In genomic region chr18:62280058-62280457, GRCh38 we compare ENCODE assay signal across 27 cellular contexts. TPM values are rescaled to one million over a fixed set of nuclear protein-coding genes. Genes with fewer than 3 reads are reported as not detected.
"Had no signal": no experiment of that assay in that cellular context is flagged by ENCODE, and none has a peak within 500 bp of the region (broad histone marks: within the 10 kb centered on the region; RNA-seq: fewer than 3 reads in every experiment).

No MANE protein-coding gene starts in this region.

- FAIRE-seq: islet of Langerhans, pancreas, TTC549, urothelium cell line had no signal

- DNase-seq: activated CD4-positive, alpha-beta T cell treated with anti-CD3 and anti-CD28 coated beads for 48 hours; activated CD4-positive, alpha-beta T cell treated with anti-CD3 and anti-CD28 coated beads, Interleukin-2, amount 50 U/mL, for 48 hours; activated CD8-positive, alpha-beta memory T cell treated with anti-CD3 and anti-CD28 coated beads for 24 hours; activated gamma-delta T cell; activated naive CD4-positive, alpha-beta T cell treated with anti-CD3 and anti-CD28 coated beads, Interleukin-2, amount 50 U/mL, for 16 hours; central memory CD4-positive, alpha-beta T cell; endodermal cell; esophagus squamous epithelium; gastrocnemius medialis; glutamatergic neuron; left ventricle myocardium inferior; naive thymus-derived CD8-positive, alpha-beta T cell; nucleus accumbens; pancreas; stimulated activated CD4-positive, alpha-beta T cell treated with anti-CD3 and anti-CD28 coated beads, Interleukin-12 subunit alpha, Interleukin-12 subunit beta, amount 100 ng/mL, for 4 hours; stimulated activated CD4-positive, alpha-beta T cell treated with anti-CD3 and anti-CD28 coated beads, Interleukin-4, amount 100 ng/mL, for 1 hour; T-helper 9 cell; trophoblast cell had no signal

- ATAC-seq: gastrocnemius medialis; naive thymus-derived CD8-positive, alpha-beta T cell; sciatic nerve had no signal

- H3K4me3 ChIP-seq: breast epithelium, esophagus squamous epithelium, gastrocnemius medialis, left ventricle myocardium inferior, pancreas, prostate gland, skin epidermis, thoracic aorta had no signal

- H3K36me3 ChIP-seq: pancreas, prostate gland, thoracic aorta had no signal

- H3K27me3 ChIP-seq: breast epithelium, esophagus squamous epithelium, gastrocnemius medialis, pancreas had no signal

- H3K27ac ChIP-seq: breast epithelium, esophagus squamous epithelium, gastrocnemius medialis, left ventricle myocardium inferior, pancreas, prostate gland, VCaP had no signal

- H3K9me3 ChIP-seq: breast epithelium, esophagus squamous epithelium, gastrocnemius medialis, left ventricle myocardium inferior, pancreas, prostate gland, thoracic aorta had no signal

- H3K4me1 ChIP-seq: breast epithelium, pancreas, prostate gland had no signal

RNA-seq across cellular contexts. Expression of gene TNFRSF11A, which starts 45.1 kb away (rescaled TPM):
- polyA plus RNA-seq: naive thymus-derived CD8-positive, alpha-beta T cell had no signal
